In the genomic region with DNA sequence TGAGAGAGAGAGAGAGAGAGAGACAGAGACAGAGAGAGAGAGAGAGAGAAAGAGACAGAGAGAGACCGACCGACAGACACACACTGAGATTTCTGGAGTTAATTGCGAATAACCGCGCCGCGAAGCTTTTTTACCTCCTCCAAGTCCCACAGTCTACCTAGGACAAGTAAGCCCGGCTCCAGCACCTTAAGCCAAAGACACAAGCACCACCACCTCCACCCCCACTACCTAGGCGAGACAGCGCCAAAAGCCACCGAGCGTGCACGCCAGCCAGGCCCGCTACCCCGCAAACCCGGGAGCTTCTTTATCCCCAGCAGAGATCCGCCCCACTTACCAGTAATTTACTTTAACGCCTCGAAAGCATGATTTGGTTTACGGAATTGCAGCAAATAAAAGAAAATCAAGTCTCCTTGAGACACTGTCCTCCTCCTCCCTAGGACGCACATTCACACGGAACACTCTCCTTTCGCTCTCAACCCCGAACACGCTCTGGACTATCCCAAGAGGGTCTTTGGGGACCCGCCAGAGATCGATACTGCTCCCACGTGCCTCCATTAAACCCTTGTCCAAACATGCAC, we compare ENCODE assay signal across 8 cellular contexts.
A peak's percentile ranks its signal among the peaks of the same experiment; 100 is the strongest.
DNase-seq lines count a peak whose midpoint lies in the region; ATAC-seq lines count a peak whose summit lies in the region.

No MANE protein-coding gene starts in this region.

- no peaks in the 10 kb centered on the region for H3K27me3 ChIP-seq in CD8-positive, alpha-beta memory T cell (ENCODE audit: insufficient read depth, low read length, poor library complexity, severe bottlenecking)

- CTCF ChIA-PET in CD8-positive, alpha-beta memory T cell (lab: Charles Lee), result interaction anchor here (2.8 to 4.1 kb wide), 2 partner anchors 44 to 48 kb away, joined by 10 to 28 read pairs; no protein-coding TSS in a partner anchor

- H3K27ac Mint-ChIP-seq in CD8-positive, alpha-beta memory T cell, result peak overlapping the region in 6 of 8 donors; percentile 39 to 92 (median 60)
- peak overlapping the region; percentile 96 for H3K27ac Mint-ChIP-seq in activated naive CD8-positive, alpha-beta T cell

- H3K4me3 ChIP-seq in CD8-positive, alpha-beta memory T cell (ENCODE audit: low read length), result peak overlapping the region; percentile 65

- no peaks in the 10 kb centered on the region for H3K36me3 ChIP-seq in CD8-positive, alpha-beta memory T cell (ENCODE audit: insufficient read depth, low read length)

- peaks cover 0 to 1% (median 0%) of the 10 kb centered on the region in 5 donors for H3K9me3 Mint-ChIP-seq in CD8-positive, alpha-beta memory T cell
- no peaks in the 10 kb centered on the region for H3K9me3 Mint-ChIP-seq in activated naive CD8-positive, alpha-beta T cell (ENCODE audit: low read depth)

- H3K27ac ChIP-seq in CD8-positive, alpha-beta memory T cell (ENCODE audit: low read depth, low read length), result no peak overlapping the region

- POLR2A ChIA-PET in CD8-positive, alpha-beta memory T cell (lab: Charles Lee), result interaction anchor here (1.0 kb wide), 1 partner anchor 42 kb away, joined by 3 read pairs; no protein-coding TSS in a partner anchor

- peak in 3 of 5 donors; percentile 2 to 46 (median 21) for DNase-seq in CD8-positive, alpha-beta memory T cell
- DNase-seq in NCI-H146 treated with DMSO at 0.1 percent for 48 hours (lab: John Stamatoyannopoulos, UW; ENCODE audit: unreplicated experiment) (peak; percentile 22), iris pigment epithelial cell (ENCODE audit: low read depth) (peak; percentile 26), NCI-H187 treated with DMSO at 0.1 percent for 48 hours (lab: John Stamatoyannopoulos, UW) (no peak), DMS 273 (lab: John Stamatoyannopoulos, UW; ENCODE audit: unreplicated experiment) (no peak)
- peak; percentile 31 for DNase-seq in stimulated activated CD4-positive, alpha-beta T cell treated with anti-CD3 and anti-CD28 coated beads, Interleukin-4, amount 100 ng/mL, for 1 hour

- H3K4me1 ChIP-seq in CD8-positive, alpha-beta memory T cell (ENCODE audit: insufficient read depth, low read length), result no peaks in the 10 kb centered on the region

- ATAC-seq in GM21619 (IDR thresholded peaks at IDR 0.05; ENCODE audit: unreplicated experiment), result no peak

- H3K27me3 Mint-ChIP-seq in CD8-positive, alpha-beta memory T cell, result peaks cover 0 to 5% of the 10 kb centered on the region in 2 donors
- no peaks in the 10 kb centered on the region for H3K27me3 Mint-ChIP-seq in activated naive CD8-positive, alpha-beta T cell

- H3K36me3 Mint-ChIP-seq in CD8-positive, alpha-beta memory T cell, result peaks cover 0 to 17% (median 1%) of the 10 kb centered on the region in 3 donors
- H3K36me3 Mint-ChIP-seq in activated naive CD8-positive, alpha-beta T cell, result peaks cover 9% of the 10 kb centered on the region

- no peaks in the 10 kb centered on the region for H3K9me3 ChIP-seq in CD8-positive, alpha-beta memory T cell (ENCODE audit: low read length)

- H3K4me3 Mint-ChIP-seq in CD8-positive, alpha-beta memory T cell, result peak overlapping the region; percentile 93 to 96 (median 95)
- H3K4me3 Mint-ChIP-seq in activated naive CD8-positive, alpha-beta T cell, result peak overlapping the region; percentile 98

- peaks cover 15 to 21% (median 18%) of the 10 kb centered on the region in 3 donors for H3K4me1 Mint-ChIP-seq in CD8-positive, alpha-beta memory T cell
- peaks cover 38% of the 10 kb centered on the region for H3K4me1 Mint-ChIP-seq in activated naive CD8-positive, alpha-beta T cell (ENCODE audit: low read depth)

Comparison
In these comparisons a context has a peak if more than half of its experiments do, and no peak if none do; other contexts are left out.
1. DNase-seq: peak in CD8-positive, alpha-beta memory T cell (3 of 5), NCI-H146 treated with DMSO at 0.1 percent for 48 hours (single experiment), iris pigment epithelial cell (single experiment) and stimulated activated CD4-positive, alpha-beta T cell treated with anti-CD3 and anti-CD28 coated beads, Interleukin-4, amount 100 ng/mL, for 1 hour (single experiment); none in NCI-H187 treated with DMSO at 0.1 percent for 48 hours (single experiment) and DMS 273 (single experiment).